In genomic region chr6:31172973-31173384, GRCh38 we compare ENCODE assay signal across 1 cellular context.
TF ChIP-seq lines count a peak whose summit lies in the region.

No MANE protein-coding gene starts in this region.

TF ChIP-seq in GM23338, 12 proteins besides CTCF, POLR2A, EP300 and RAD21 (continued from another document):
- no peak for TF ChIP-seq REST (IDR thresholded peaks at IDR 0.05; ENCODE audit: unreplicated experiment)
- peak; percentile 76; the same call in 1 of the 2 replicates for TF ChIP-seq ZNF462 (CRISPR knock-in tag; IDR thresholded peaks at IDR 0.05)
- TF ChIP-seq ETS1 (IDR thresholded peaks at IDR 0.05): 0 out of 2 replicates have a peak, but pooled peaks have one; percentile 12
- no peak for TF ChIP-seq STAT1 (IDR thresholded peaks at IDR 0.05; ENCODE audit: unreplicated experiment)
- peak; percentile 75 for TF ChIP-seq CREB1 (CRISPR knock-in tag; IDR thresholded peaks at IDR 0.05; ENCODE audit: low read depth)
- TF ChIP-seq JUNB (IDR thresholded peaks at IDR 0.05; ENCODE audit: unreplicated experiment): no peak
- peak; percentile 59 for TF ChIP-seq POLR2AphosphoS5 (IDR thresholded peaks at IDR 0.05; ENCODE audit: low read depth)
- peak; percentile 96 for TF ChIP-seq NANOG (IDR thresholded peaks at IDR 0.05; ENCODE audit: borderline replicate concordance)
- no peak for TF ChIP-seq ZNF331 (CRISPR knock-in tag; IDR thresholded peaks at IDR 0.05; ENCODE audit: low read depth)
